Comparison of ENCODE assay signal across 14 cellular contexts in genomic region chr5:150639751-150640150, GRCh38. TPM values are rescaled to one million over a fixed set of nuclear protein-coding genes. Genes with fewer than 3 reads are reported as not detected.
DNase-seq lines count a peak whose midpoint lies in the region; ATAC-seq and TF ChIP-seq lines count a peak whose summit lies in the region.
"Had no signal": no experiment of that assay in that cellular context is flagged by ENCODE, and none has a peak within 500 bp of the region (broad histone marks: within the 10 kb centered on the region; RNA-seq: fewer than 3 reads in every experiment).

No MANE protein-coding gene starts in this region.

- DNase-seq in PC-3 (no peak), lung (ENCODE audit: low spot score) (no peak), stomach (no peak), NCI-H2171 (lab: John Stamatoyannopoulos, UW) (no peak), GM03348 (ENCODE audit: low spot score) (no peak), globus pallidus (ENCODE audit: low spot score) (no peak)
- DNase-seq: activated CD4-positive, alpha-beta T cell treated with anti-CD3 and anti-CD28 coated beads, Interleukin-2, amount 50 U/mL, for 4 hours; activated naive CD4-positive, alpha-beta T cell treated with anti-CD3 and anti-CD28 coated beads, Interleukin-2, amount 10 ng/mL, durations not matched to agents 7 days and 5 days; CD4-positive, CD25-positive, alpha-beta regulatory T cell; NCI-H1105; stimulated activated CD4-positive, alpha-beta T cell treated with anti-CD3 and anti-CD28 coated beads, Interleukin-4, amount 100 ng/mL, for 24 hours; T-cell had no signal

- H3K79me2 ChIP-seq in PC-3 (ENCODE audit: low read length), result peaks cover 33% of the 10 kb centered on the region

- POLR2A ChIA-PET in PC-3 (lab: Charles Lee; ENCODE audit: unreplicated experiment), result no interaction called here

- peak overlapping the region; percentile 92 for H3K27ac ChIP-seq in PC-3 (ENCODE audit: low read length)
- H3K27ac ChIP-seq in cingulate gyrus (ENCODE audit: low read depth, low read length), result peak overlapping the region; percentile 85
- H3K27ac ChIP-seq in lung (ENCODE audit: low read depth in 1 of 2, low read length in 1 of 2), result peak overlapping the region; percentile 86 to 94
- H3K27ac ChIP-seq in stomach, result peak overlapping the region in 4 of 5 donors; percentile 85 to 90 (median 88)

- H3K9ac ChIP-seq in PC-3 (ENCODE audit: low read length), result peak overlapping the region; percentile 56; the same call in 1 of the 2 replicates

- ATAC-seq in PC-3, result no peak
- no peak for ATAC-seq in lung (ENCODE audit: insufficient read depth, low FRiP score)
- ATAC-seq in HG03175 (IDR thresholded peaks at IDR 0.05; ENCODE audit: unreplicated experiment), result no peak
- ATAC-seq: T-cell had no signal

- no peaks in the 10 kb centered on the region for H3K36me3 ChIP-seq in PC-3 (ENCODE audit: low read depth, low read length)
- H3K36me3 ChIP-seq in lung (ENCODE audit: control insufficient read depth in 2 of 2, insufficient read depth in 2 of 2, low read length in 2 of 2), result no peaks in the 10 kb centered on the region
- H3K36me3 ChIP-seq in stomach, result no peaks in the 10 kb centered on the region

- no peaks in the 10 kb centered on the region for H3K9me3 ChIP-seq in PC-3 (ENCODE audit: low read length)
- no peaks in the 10 kb centered on the region for H3K9me3 ChIP-seq in lung (ENCODE audit: control insufficient read depth in 2 of 2, insufficient read depth in 1 of 2, low read length in 1 of 2)
- H3K9me3 ChIP-seq in stomach, result no peaks in the 10 kb centered on the region

- H3K4me3 ChIP-seq in PC-3 (ENCODE audit: low read length) (peak overlapping the region; percentile 64; the same call in 1 of the 2 replicates), lung (no peak overlapping the region), stomach (no peak overlapping the region)

- H3K4me1 ChIP-seq in PC-3 (ENCODE audit: insufficient read depth, low read length) (peaks cover 87% of the 10 kb centered on the region), lung (ENCODE audit: control insufficient read depth in 2 of 2, insufficient read depth in 2 of 2, low read length in 2 of 2) (peaks cover 24 to 38% of the 10 kb centered on the region in 2 donors), stomach (peaks cover 84 to 99% (median 98%) of the 10 kb centered on the region in 4 donors)

- TF ChIP-seq CTCF in PC-3 (conservative IDR thresholded peaks at IDR 0.05; ENCODE audit: low read depth, low read length) (no peak), lung (IDR thresholded peaks at IDR 0.05; ENCODE audit: control extremely low read depth, extremely low read depth) (no peak), stomach (IDR thresholded peaks at IDR 0.05) (no peak)

- no peaks in the 10 kb centered on the region for H3K9me2 ChIP-seq in PC-3 (replicated peaks; ENCODE audit: low read length)

- CTCF ChIA-PET in PC-3 (lab: Charles Lee), result no interaction called here

- TF ChIP-seq EP300 in stomach (IDR thresholded peaks at IDR 0.05), result no peak

- BruUV-seq in PC-3 (replicated peaks; lab: Mats Ljungman, UMichigan), result no TSS peak

- intact Hi-C loops in PC-3 (cut with micrococcal nuclease), result loop anchor here (1.0 kb wide), 1 partner anchor 78 kb away; no protein-coding TSS in a partner anchor
- intact Hi-C loops in stomach (cut with DNase I; ENCODE audit: low total_unique reads), result no loop called here

- TF ChIP-seq POLR2A in stomach (IDR thresholded peaks at IDR 0.05), result no peak

- H3F3A ChIP-seq in PC-3 (ENCODE audit: low read length, unreplicated experiment), result peaks cover 8% of the 10 kb centered on the region

- H4K20me1 ChIP-seq in PC-3 (ENCODE audit: low read length), result no peaks in the 10 kb centered on the region

- no peak overlapping the region; the same call in 1 of the 2 replicates for H2AFZ ChIP-seq in PC-3 (ENCODE audit: low read length)

- peak overlapping the region; percentile 82 for H3K4me2 ChIP-seq in PC-3 (ENCODE audit: low read length)

- WGBS in lung, 2 donors, result 63 to 69% methylated on average over 5 of the region's 5 CpGs
- WGBS in stomach, 5 donors, result 44 to 66% (median 58%) methylated on average over 5 of the region's 5 CpGs

- H3K27me3 ChIP-seq in PC-3 (ENCODE audit: low read length), result no peaks in the 10 kb centered on the region
- H3K27me3 ChIP-seq in lung (ENCODE audit: control insufficient read depth, insufficient read depth), result no peaks in the 10 kb centered on the region
- no peaks in the 10 kb centered on the region for H3K27me3 ChIP-seq in stomach

RNA-seq across cellular contexts. Expression of gene SYNPO, which starts 0.7 kb away (rescaled TPM):
- 5.3 and 8.4 TPM in 2 replicates for total RNA-seq in PC-3 (2014; rRNA removed)
- total RNA-seq in lung, result 100 to 1,000 TPM in 1 of 2 donors, 10 to 100 TPM in 1; 10.3 to 111 TPM
- polyA plus RNA-seq in lung, result 10 to 100 TPM; 41.0 to 43.8 TPM
- 10 to 100 TPM in 3 of 5 donors, 1 to 10 TPM in 2; 3.7 to 52.7 (median 20.1) TPM for total RNA-seq in stomach
- polyA plus RNA-seq in stomach, result 10 to 100 TPM; 12.6 to 42.3 (median 23.2) TPM
- polyA plus RNA-seq: CD4-positive, CD25-positive, alpha-beta regulatory T cell had no signal

RNA-seq across cellular contexts. Expression of gene MYOZ3, which starts 21.3 kb away (rescaled TPM):
- total RNA-seq in PC-3 (2014; rRNA removed), result not detected in 2 replicates
- total RNA-seq in lung, result 1 to 10 TPM in 1 of 2 donors, under 1 TPM in 1; 0.55 to 2.4 TPM
- polyA plus RNA-seq in lung, result under 1 TPM; 0.39 to 0.40 TPM
- under 1 TPM in 1 of 5 donors, not detected in 4; 0.55 TPM for total RNA-seq in stomach
- 1 to 10 TPM in 1 of 3 donors, under 1 TPM in 2; 0.23 to 1.8 (median 0.50) TPM for polyA plus RNA-seq in stomach
- total RNA-seq: CD4-positive, CD25-positive, alpha-beta regulatory T cell; T-cell had no signal
